ENCODE assay signal across 19 cellular contexts in genomic region chr17:80528521-80528920, GRCh38. TPM values are rescaled to one million over a fixed set of nuclear protein-coding genes. Genes with fewer than 3 reads are reported as not detected.
"Had no signal": no experiment of that assay in that cellular context is flagged by ENCODE, and none has a peak within 500 bp of the region (broad histone marks: within the 10 kb centered on the region; RNA-seq: fewer than 3 reads in every experiment).

No MANE protein-coding gene starts in this region.

- H3K9me3 ChIP-seq: tibial nerve had no signal

- H3K36me3 ChIP-seq: brain microvascular endothelial cell, tibial nerve had no signal

- ATAC-seq: activated CD4-positive, CD25-positive, alpha-beta regulatory T cell treated with anti-CD3 and anti-CD28 coated beads, Interleukin-2, amount 50 U/mL, for 24 hours; left lobe of liver; naive thymus-derived CD4-positive, alpha-beta T cell; stimulated activated naive CD8-positive, alpha-beta T cell treated with anti-CD3 and anti-CD28 coated beads, Interleukin-15, Interleukin-2, amounts not matched to agents 100 U/mL and 50 U/mL, for 24 hours had no signal

- H3K79me2 ChIP-seq: parathyroid adenoma had no signal

- H3K9ac ChIP-seq: parathyroid adenoma had no signal

- H3K27ac ChIP-seq: brain microvascular endothelial cell, parathyroid adenoma, tibial nerve had no signal

- H3K4me3 ChIP-seq: dorsolateral prefrontal cortex, tibial nerve had no signal

- H3K27me3 ChIP-seq: brain microvascular endothelial cell had no signal

- H3K4me1 ChIP-seq: parathyroid adenoma had no signal

- DNase-seq: activated CD4-positive, alpha-beta T cell treated with anti-CD3 and anti-CD28 coated beads, Interleukin-2, amount 10 ng/mL, durations not matched to agents 7 days and 5 days; activated CD8-positive, alpha-beta memory T cell treated with anti-CD3 and anti-CD28 coated beads, Interleukin-2, amount 50 U/mL, for 4 hours; activated effector memory CD4-positive, alpha-beta T cell treated with anti-CD3 and anti-CD28 coated beads, Interleukin-2, amount 50 U/mL, for 16 hours; activated naive CD4-positive, alpha-beta T cell treated with anti-CD3 and anti-CD28 coated beads, Interleukin-2, amount 50 U/mL, for 16 hours; activated T-cell treated with anti-CD3 and anti-CD28 coated beads, Interleukin-2, amount 50 U/mL, for 48 hours; aorta; brain microvascular endothelial cell; central memory CD4-positive, alpha-beta T cell; dorsolateral prefrontal cortex; mammary epithelial cell; naive thymus-derived CD4-positive, alpha-beta T cell; stimulated activated naive CD8-positive, alpha-beta T cell treated with anti-CD3 and anti-CD28 coated beads, Interleukin-15, Interleukin-2, amounts not matched to agents 100 U/mL and 50 U/mL, for 24 hours; substantia nigra; T-helper 9 cell had no signal

RNA-seq across cellular contexts. Expression of gene NPTX1, which starts 52.1 kb away (rescaled TPM):
- total RNA-seq: renal cortical epithelial cell had no signal
- polyA plus RNA-seq: naive thymus-derived CD4-positive, alpha-beta T cell had no signal
